ENCODE assay signal across 14 cellular contexts in the genomic region with DNA sequence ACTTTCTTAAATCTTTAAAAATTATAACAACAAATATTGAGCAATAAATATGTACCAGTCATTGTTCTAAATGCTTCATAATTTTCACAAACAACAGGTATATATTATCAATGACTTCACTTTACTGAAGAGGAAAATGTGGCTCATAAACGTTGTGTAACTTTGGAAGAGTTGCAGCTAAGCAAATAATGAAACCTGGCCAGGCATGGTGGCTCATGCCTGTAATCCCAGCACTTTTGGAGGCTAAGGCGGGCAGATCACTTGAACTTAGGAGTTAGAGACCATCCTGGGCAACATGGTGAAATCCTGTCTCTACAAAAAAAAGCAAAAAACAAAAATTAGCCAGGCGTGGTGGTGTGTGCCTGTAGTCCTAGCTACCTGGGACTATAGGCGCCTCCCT.
A peak's percentile ranks its signal among the peaks of the same experiment; 100 is the strongest.
DNase-seq lines count a peak whose midpoint lies in the region; ATAC-seq and TF ChIP-seq lines count a peak whose summit lies in the region.
"Had no signal": no experiment of that assay in that cellular context is flagged by ENCODE, and none has a peak within 500 bp of the region (broad histone marks: within the 10 kb centered on the region; RNA-seq: fewer than 3 reads in every experiment).

No MANE protein-coding gene starts in this region.

- intact Hi-C loops in activated T-helper 1 cell treated with anti-CD3 and anti-CD28 coated beads, Interleukin-12 subunit alpha, Interleukin-12 subunit beta, Interleukin-2, Interleukin-4 antibody, amounts not matched to agents 30 ng/mL and 10 ng/mL and 1 ng/mL, durations not matched to agents 14 hours and 24 hours and 36 hours (cut with micrococcal nuclease), result no loop called here
- intact Hi-C loops in right lobe of liver (cut with DNase I), result no loop called here
- intact Hi-C loops in activated CD4-positive, alpha-beta T cell treated with anti-CD3 and anti-CD28 coated beads for 36 hours (cut with DNase I, micrococcal nuclease), result no loop called here

- ATAC-seq in right lobe of liver, result peak; percentile 59 to 84 (median 71)
- ATAC-seq in activated CD4-positive, alpha-beta T cell treated with anti-CD3 and anti-CD28 coated beads for 36 hours, result no peak
- ATAC-seq in naive thymus-derived CD8-positive, alpha-beta T cell, result no peak
- no peak for ATAC-seq in HG02759 (IDR thresholded peaks at IDR 0.05; ENCODE audit: unreplicated experiment)
- ATAC-seq: CD8-positive, alpha-beta T cell; HCT116 had no signal

- TF ChIP-seq POLR2A in right lobe of liver (IDR thresholded peaks at IDR 0.05), result no peak

- H3K4me3 ChIP-seq in LNCaP clone FGC (ENCODE audit: low read depth, low read length) (no peak overlapping the region), right lobe of liver (no peak overlapping the region), H7 (ENCODE audit: insufficient read depth, low read depth, low read length) (no peak overlapping the region)

- WGBS in right lobe of liver (ENCODE audit: insufficient coverage, low coverage, low lambda C conversion rate, missing lambda C conversion rate), result 33% methylated on average over 4 of the region's 4 CpGs

- TF ChIP-seq CTCF in LNCaP clone FGC (IDR thresholded peaks at IDR 0.05; ENCODE audit: control insufficient read depth, extremely low read depth, insufficient read depth) (no peak), right lobe of liver (IDR thresholded peaks at IDR 0.05) (no peak)

- peaks cover 0 to 15% (median 0%) of the 10 kb centered on the region in 4 donors for H3K4me1 ChIP-seq in right lobe of liver
- H3K4me1 ChIP-seq: Caco-2 had no signal

- H3K27ac Mint-ChIP-seq in activated T-helper 1 cell treated with anti-CD3 and anti-CD28 coated beads, Interleukin-12 subunit alpha, Interleukin-12 subunit beta, Interleukin-2, Interleukin-4 antibody, amounts not matched to agents 30 ng/mL and 10 ng/mL and 1 ng/mL, durations not matched to agents 14 hours and 24 hours and 36 hours, result peak overlapping the region; percentile 5
- H3K27ac Mint-ChIP-seq in activated CD4-positive, alpha-beta T cell treated with anti-CD3 and anti-CD28 coated beads for 36 hours, result no peak overlapping the region
- H3K27ac Mint-ChIP-seq in naive thymus-derived CD8-positive, alpha-beta T cell, result no peak overlapping the region
- H3K27ac Mint-ChIP-seq: CD14-positive monocyte; CD8-positive, alpha-beta T cell had no signal

- no peaks in the 10 kb centered on the region for H3K4me1 Mint-ChIP-seq in activated T-helper 1 cell treated with anti-CD3 and anti-CD28 coated beads, Interleukin-12 subunit alpha, Interleukin-12 subunit beta, Interleukin-2, Interleukin-4 antibody, amounts not matched to agents 30 ng/mL and 10 ng/mL and 1 ng/mL, durations not matched to agents 14 hours and 24 hours and 36 hours (ENCODE audit: low read depth)
- no peaks in the 10 kb centered on the region for H3K4me1 Mint-ChIP-seq in activated CD4-positive, alpha-beta T cell treated with anti-CD3 and anti-CD28 coated beads for 36 hours
- no peaks in the 10 kb centered on the region for H3K4me1 Mint-ChIP-seq in naive thymus-derived CD8-positive, alpha-beta T cell

- no peak overlapping the region for H3K4me3 Mint-ChIP-seq in activated T-helper 1 cell treated with anti-CD3 and anti-CD28 coated beads, Interleukin-12 subunit alpha, Interleukin-12 subunit beta, Interleukin-2, Interleukin-4 antibody, amounts not matched to agents 30 ng/mL and 10 ng/mL and 1 ng/mL, durations not matched to agents 14 hours and 24 hours and 36 hours
- H3K4me3 Mint-ChIP-seq in activated CD4-positive, alpha-beta T cell treated with anti-CD3 and anti-CD28 coated beads for 36 hours, result no peak overlapping the region
- H3K4me3 Mint-ChIP-seq in naive thymus-derived CD8-positive, alpha-beta T cell, result no peak overlapping the region
- H3K4me3 Mint-ChIP-seq: CD14-positive monocyte; CD8-positive, alpha-beta T cell had no signal

- H3K27me3 Mint-ChIP-seq in activated T-helper 1 cell treated with anti-CD3 and anti-CD28 coated beads, Interleukin-12 subunit alpha, Interleukin-12 subunit beta, Interleukin-2, Interleukin-4 antibody, amounts not matched to agents 30 ng/mL and 10 ng/mL and 1 ng/mL, durations not matched to agents 14 hours and 24 hours and 36 hours (ENCODE audit: insufficient read depth), result peaks cover 3% of the 10 kb centered on the region
- peaks cover 20% of the 10 kb centered on the region for H3K27me3 Mint-ChIP-seq in activated CD4-positive, alpha-beta T cell treated with anti-CD3 and anti-CD28 coated beads for 36 hours
- H3K27me3 Mint-ChIP-seq in naive thymus-derived CD8-positive, alpha-beta T cell, result peaks cover 10 to 48% (median 24%) of the 10 kb centered on the region in 5 donors

- H3K36me3 ChIP-seq in right lobe of liver (no peaks in the 10 kb centered on the region), H7 (replicated peaks; ENCODE audit: control insufficient read depth, insufficient read depth, low read length) (no peaks in the 10 kb centered on the region)

- POLR2A ChIA-PET in activated CD4-positive, alpha-beta T cell treated with anti-CD3 and anti-CD28 coated beads for 36 hours (lab: Charles Lee), result no interaction called here
- POLR2A ChIA-PET in naive thymus-derived CD8-positive, alpha-beta T cell (lab: Charles Lee), result no interaction called here

- no peaks in the 10 kb centered on the region for H3K36me3 Mint-ChIP-seq in activated T-helper 1 cell treated with anti-CD3 and anti-CD28 coated beads, Interleukin-12 subunit alpha, Interleukin-12 subunit beta, Interleukin-2, Interleukin-4 antibody, amounts not matched to agents 30 ng/mL and 10 ng/mL and 1 ng/mL, durations not matched to agents 14 hours and 24 hours and 36 hours (ENCODE audit: low read depth)
- no peaks in the 10 kb centered on the region for H3K36me3 Mint-ChIP-seq in activated CD4-positive, alpha-beta T cell treated with anti-CD3 and anti-CD28 coated beads for 36 hours (ENCODE audit: low read depth)
- peaks cover 0 to 12% (median 4%) of the 10 kb centered on the region in 3 donors for H3K36me3 Mint-ChIP-seq in naive thymus-derived CD8-positive, alpha-beta T cell
- H3K36me3 Mint-ChIP-seq: CD14-positive monocyte; CD8-positive, alpha-beta T cell had no signal

- H3K9me3 Mint-ChIP-seq in activated T-helper 1 cell treated with anti-CD3 and anti-CD28 coated beads, Interleukin-12 subunit alpha, Interleukin-12 subunit beta, Interleukin-2, Interleukin-4 antibody, amounts not matched to agents 30 ng/mL and 10 ng/mL and 1 ng/mL, durations not matched to agents 14 hours and 24 hours and 36 hours, result no peaks in the 10 kb centered on the region
- no peaks in the 10 kb centered on the region for H3K9me3 Mint-ChIP-seq in activated CD4-positive, alpha-beta T cell treated with anti-CD3 and anti-CD28 coated beads for 36 hours (ENCODE audit: low read depth)
- H3K9me3 Mint-ChIP-seq in naive thymus-derived CD8-positive, alpha-beta T cell, result peaks cover 0 to 16% (median 6%) of the 10 kb centered on the region in 9 donors
- H3K9me3 Mint-ChIP-seq: CD8-positive, alpha-beta T cell had no signal

- CTCF ChIA-PET in activated CD4-positive, alpha-beta T cell treated with anti-CD3 and anti-CD28 coated beads for 36 hours (lab: Charles Lee), result no interaction called here

- H3K27me3 ChIP-seq in right lobe of liver, result no peaks in the 10 kb centered on the region
- H3K27me3 ChIP-seq in H7 (ENCODE audit: control insufficient read depth, insufficient read depth, low read length), result no peaks in the 10 kb centered on the region

- H3K9me3 ChIP-seq in right lobe of liver, result no peaks in the 10 kb centered on the region
- H3K9me3 ChIP-seq: Caco-2 had no signal

- peak overlapping the region in 1 of 3 donors; percentile 89 for H3K27ac ChIP-seq in right lobe of liver

- DNase-seq in LNCaP clone FGC (ENCODE audit: low read depth) (peak; percentile 72), fibroblast of gingiva (ENCODE audit: low read depth) (peak; percentile 26), right lobe of liver (peak in 1 of 3 donors; percentile 64), H7 (no peak)
- DNase-seq in activated T-helper 1 cell treated with anti-CD3 and anti-CD28 coated beads, Interleukin-12 subunit alpha, Interleukin-12 subunit beta, Interleukin-2, Interleukin-4 antibody, amounts not matched to agents 30 ng/mL and 10 ng/mL and 1 ng/mL, durations not matched to agents 14 hours and 24 hours and 36 hours (ENCODE audit: low spot score), result no peak
- no peak for DNase-seq in activated CD4-positive, alpha-beta T cell treated with anti-CD3 and anti-CD28 coated beads for 36 hours
- no peak for DNase-seq in naive thymus-derived CD8-positive, alpha-beta T cell
- DNase-seq: Caco-2; CD8-positive, alpha-beta T cell; DND-41; GDM1 had no signal

Comparison
In these comparisons a context has a peak if more than half of its experiments do, and no peak if none do; other contexts are left out.
1. DNase-seq: peak in LNCaP clone FGC (single experiment) and fibroblast of gingiva (single experiment); none in activated T-helper 1 cell treated with anti-CD3 and anti-CD28 coated beads, Interleukin-12 subunit alpha, Interleukin-12 subunit beta, Interleukin-2, Interleukin-4 antibody, amounts not matched to agents 30 ng/mL and 10 ng/mL and 1 ng/mL, durations not matched to agents 14 hours and 24 hours and 36 hours (single experiment), activated CD4-positive, alpha-beta T cell treated with anti-CD3 and anti-CD28 coated beads for 36 hours (single experiment), naive thymus-derived CD8-positive, alpha-beta T cell (0 of 10) and H7 (single experiment).
2. ATAC-seq: peak in right lobe of liver (4 of 4); none in activated CD4-positive, alpha-beta T cell treated with anti-CD3 and anti-CD28 coated beads for 36 hours (single experiment), naive thymus-derived CD8-positive, alpha-beta T cell (0 of 2) and HG02759 (single experiment).